9 cellular contexts compared by ENCODE assay signal in the genomic region with DNA sequence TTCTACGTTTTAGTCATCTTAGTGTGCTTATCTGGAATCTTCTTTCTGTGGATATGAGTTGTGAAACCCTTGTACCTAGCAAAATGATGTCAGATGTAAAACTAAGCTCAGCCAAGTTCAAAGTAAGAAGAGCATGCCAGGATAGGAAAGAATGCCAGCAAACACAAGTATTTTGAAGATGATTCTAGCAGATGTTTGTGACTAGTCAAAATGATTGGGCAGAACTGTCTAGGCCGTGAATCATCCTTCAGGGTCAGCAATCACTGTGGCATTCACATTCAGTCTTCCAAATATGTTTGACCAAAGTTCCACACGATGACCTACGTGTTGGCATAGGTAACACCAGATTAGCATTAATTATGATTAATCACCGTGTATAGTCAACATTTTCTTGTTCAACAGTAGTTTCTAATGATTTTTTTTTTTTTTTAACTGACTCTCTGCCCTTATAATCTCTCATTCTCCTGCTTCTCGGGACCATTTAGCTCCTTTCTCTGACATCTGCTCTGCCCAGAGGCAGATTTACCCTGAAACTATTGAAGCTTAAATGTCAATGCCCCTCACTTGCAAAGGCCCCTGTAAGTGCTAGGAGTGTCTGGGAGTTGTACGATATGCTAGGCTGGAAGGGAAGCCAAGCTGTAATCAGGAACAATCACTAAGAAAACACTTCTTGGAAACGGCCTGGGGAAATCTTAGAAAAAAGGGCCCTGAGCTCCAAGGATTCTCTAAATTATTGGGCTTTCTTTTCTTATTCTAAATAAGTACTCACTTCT. TPM values are rescaled to one million over a fixed set of nuclear protein-coding genes. Genes with fewer than 3 reads are reported as not detected.
DNase-seq lines count a peak whose midpoint lies in the region; ATAC-seq and TF ChIP-seq lines count a peak whose summit lies in the region.
"Had no signal": no experiment of that assay in that cellular context is flagged by ENCODE, and none has a peak within 500 bp of the region (broad histone marks: within the 10 kb centered on the region; RNA-seq: fewer than 3 reads in every experiment).

No MANE protein-coding gene starts in this region.

- H3K27me3 ChIP-seq in SJSA1 (replicated peaks): no peaks in the 10 kb centered on the region
- H3K27me3 ChIP-seq in parathyroid adenoma (ENCODE audit: control insufficient read depth, insufficient read depth, low read length): no peaks in the 10 kb centered on the region
- H3K27me3 ChIP-seq in testis: no peaks in the 10 kb centered on the region

- H3K9ac ChIP-seq in parathyroid adenoma: no peak overlapping the region

- H3K9me3 ChIP-seq in SJSA1 (replicated peaks) (no peaks in the 10 kb centered on the region), parathyroid adenoma (ENCODE audit: control insufficient read depth, low read length) (no peaks in the 10 kb centered on the region), testis (no peaks in the 10 kb centered on the region)

- H3K4me1 ChIP-seq in SJSA1 (replicated peaks) (peaks cover 58% of the 10 kb centered on the region), parathyroid adenoma (no peaks in the 10 kb centered on the region), testis (no peaks in the 10 kb centered on the region)

- H2AFZ ChIP-seq in parathyroid adenoma: peak overlapping the region; percentile 54

- ATAC-seq in GM19324 (IDR thresholded peaks at IDR 0.05; ENCODE audit: low FRiP score, unreplicated experiment): no peak

- TF ChIP-seq CTCF in fibroblast of villous mesenchyme (IDR thresholded peaks at IDR 0.05; ENCODE audit: insufficient read depth, low read depth, low read length) (no peak), parathyroid adenoma (IDR thresholded peaks at IDR 0.05) (no peak), testis (IDR thresholded peaks at IDR 0.05) (no peak)

- DNase-seq in EL (peak; percentile 95), SJSA1 (ENCODE audit: low read depth in 1 of 2, low spot score in 2 of 2) (peak; percentile 65 to 71), fibroblast of villous mesenchyme (ENCODE audit: low read depth) (peak; percentile 85), testis (no peak), medulla oblongata (ENCODE audit: extremely low spot score) (no peak), NOMO-1 treated with DMSO at 0.1 percent for 48 hours (lab: John Stamatoyannopoulos, UW; ENCODE audit: unreplicated experiment) (no peak)
- DNase-seq: NCI-H1930 had no signal

- TF ChIP-seq POLR2A in testis (IDR thresholded peaks at IDR 0.05): no peak

- no peaks in the 10 kb centered on the region for H3K79me2 ChIP-seq in parathyroid adenoma

- H3K27ac ChIP-seq in SJSA1: peak overlapping the region; percentile 89
- no peak overlapping the region for H3K27ac ChIP-seq in parathyroid adenoma
- no peak overlapping the region for H3K27ac ChIP-seq in testis

- H3K4me3 ChIP-seq in SJSA1: no peak overlapping the region
- H3K4me3 ChIP-seq in fibroblast of villous mesenchyme (ENCODE audit: low read depth, low read length): no peak overlapping the region
- no peak overlapping the region for H3K4me3 ChIP-seq in parathyroid adenoma (ENCODE audit: low read depth, low read length)
- H3K4me3 ChIP-seq in testis: no peak overlapping the region

- no peak overlapping the region for H3K4me2 ChIP-seq in parathyroid adenoma (ENCODE audit: low read length)

- intact Hi-C loops in testis (cut with DNase I; ENCODE audit: low total_unique reads): no loop called here

- 58 to 68% methylated on average over 8 of the region's 8 CpGs for WGBS in testis, 2 donors

- H3K36me3 ChIP-seq in SJSA1: no peaks in the 10 kb centered on the region
- H3K36me3 ChIP-seq in parathyroid adenoma (ENCODE audit: control insufficient read depth, insufficient read depth, low read length): no peaks in the 10 kb centered on the region
- H3K36me3 ChIP-seq in testis (ENCODE audit: low read depth, missing control alignments): no peaks in the 10 kb centered on the region

RNA-seq across cellular contexts. Expression of a gene that starts 5.7 kb away (rescaled TPM):
- 109 and 129 TPM in 2 replicates for total RNA-seq in SJSA1 (2014; rRNA removed; shearing (Covaris generic))
- total RNA-seq in fibroblast of villous mesenchyme (154 and 393 TPM in 2 replicates), testis (10 to 100 TPM; 13.4 to 20.9 TPM)
- polyA plus RNA-seq in testis (ENCODE audit: insufficient read depth, low read depth, low replicate concordance): 9.9 TPM

Comparison
In these comparisons a context has a peak if more than half of its experiments do, and no peak if none do; other contexts are left out.
1. DNase-seq: peak in EL (single experiment), SJSA1 (2 of 2) and fibroblast of villous mesenchyme (single experiment); none in testis (single experiment), medulla oblongata (single experiment) and NOMO-1 treated with DMSO at 0.1 percent for 48 hours (single experiment).